ENCODE assay signal across 15 cellular contexts in the genomic region with DNA sequence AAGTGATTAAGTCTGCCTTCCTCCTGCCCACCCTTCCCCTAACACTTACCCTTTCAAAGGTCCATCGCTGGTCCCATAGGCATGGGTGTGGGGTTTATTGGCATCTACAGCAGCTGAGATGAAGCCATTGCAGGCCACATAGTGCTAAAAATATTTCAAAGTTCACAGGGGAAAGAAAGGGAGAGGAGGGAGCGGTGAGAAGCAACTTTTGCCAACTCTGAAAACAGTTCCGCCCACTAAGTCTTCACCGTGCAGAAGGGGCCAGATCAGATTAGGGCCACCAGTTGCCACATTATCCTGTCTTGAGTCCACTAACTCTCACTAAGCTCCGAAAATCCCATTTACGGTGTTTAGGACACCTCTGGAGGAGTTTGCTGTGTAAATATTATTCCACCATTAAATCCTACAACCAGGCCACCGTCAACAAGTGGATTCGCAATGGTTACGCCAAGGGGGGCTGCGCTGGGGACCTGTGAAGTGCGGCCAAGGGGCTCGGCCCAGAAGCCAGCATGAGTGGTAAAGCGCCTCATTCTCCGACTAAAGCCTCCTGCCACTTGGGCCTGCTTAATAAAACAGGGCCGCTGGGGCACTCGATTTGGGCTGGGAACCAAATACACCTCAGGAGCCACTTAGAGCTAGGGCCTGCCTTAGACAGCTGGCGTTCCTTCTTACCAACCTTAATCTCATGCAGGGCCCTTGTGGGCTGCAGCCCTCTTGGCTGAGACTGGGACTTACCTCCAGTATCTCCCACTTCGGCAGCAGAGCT.
"Had no signal": no experiment of that assay in that cellular context is flagged by ENCODE, and none has a peak within 500 bp of the region (broad histone marks: within the 10 kb centered on the region; RNA-seq: fewer than 3 reads in every experiment).

No MANE protein-coding gene starts in this region.

- DNase-seq: activated CD4-positive, alpha-beta T cell treated with anti-CD3 and anti-CD28 coated beads, Interleukin-2, amount 10 ng/mL, durations not matched to agents 7 days and 5 days; activated CD8-positive, alpha-beta memory T cell treated with anti-CD3 and anti-CD28 coated beads for 24 hours; activated naive CD4-positive, alpha-beta T cell treated with Interleukin-2 at 50 U/mL for 16 hours; central memory CD4-positive, alpha-beta T cell; effector memory CD8-positive, alpha-beta T cell; hypothalamus; mucosa of descending colon; nephron progenitor cell; pancreas; retina; small intestine had no signal

- H3K27ac ChIP-seq: epithelial cell of prostate, pancreas, tibial nerve had no signal

- H3K9me3 ChIP-seq: mucosa of descending colon, pancreas had no signal

- H3K4me3 ChIP-seq: mucosa of descending colon, pancreas, tibial nerve had no signal

- H3K4me1 ChIP-seq: pancreas had no signal

- H3K36me3 ChIP-seq: pancreas, tibial nerve had no signal

- ATAC-seq: effector memory CD8-positive, alpha-beta T cell; mucosa of descending colon; SK-N-SH treated with all-trans-retinoic acid at 6 μM for 48 hours; WTC11 had no signal

- H3K27me3 ChIP-seq: pancreas, tibial nerve had no signal
